ENCODE assay signal across 27 cellular contexts in genomic region chr7:151073990-151074389, GRCh38.
"Had no signal": no experiment of that assay in that cellular context is flagged by ENCODE, and none has a peak within 500 bp of the region (broad histone marks: within the 10 kb centered on the region; RNA-seq: fewer than 3 reads in every experiment).

No MANE protein-coding gene starts in this region.

- H3K27ac ChIP-seq: SJSA1 had no signal

- FAIRE-seq: astrocyte had no signal

- H3K27ac Mint-ChIP-seq: activated naive CD8-positive, alpha-beta T cell; brain; T-helper 1 cell treated with Interleukin-12 subunit alpha and Interleukin-12 subunit beta and Interleukin-4 antibody, amounts not matched to agents 30 μg/mL and 1 μg/mL, for 36 hours; WTC11 had no signal

- H3K27me3 ChIP-seq: SJSA1 had no signal

- ATAC-seq: SK-N-SH treated with all-trans-retinoic acid at 6 μM for 48 hours, WTC11 had no signal

- H3K4me3 ChIP-seq: SJSA1 had no signal

- DNase-seq: activated CD4-positive, alpha-beta T cell treated with anti-CD3 and anti-CD28 coated beads for 48 hours; activated CD4-positive, alpha-beta T cell treated with anti-CD3 and anti-CD28 coated beads, Interleukin-2, amount 50 U/mL, for 4 hours; activated CD4-positive, CD25-positive, alpha-beta regulatory T cell treated with anti-CD3 and anti-CD28 coated beads, Interleukin-2, amount 50 U/mL, for 72 hours; activated CD8-positive, alpha-beta memory T cell treated with anti-CD3 and anti-CD28 coated beads, Interleukin-2, amount 50 U/mL, for 4 hours; activated gamma-delta T cell; activated naive CD4-positive, alpha-beta T cell treated with anti-CD3 and anti-CD28 coated beads for 36 hours; activated T-cell treated with anti-CD3 and anti-CD28 coated beads, Interleukin-2, amount 50 U/mL, for 1 hour; amygdala; Karpas-422; MM.1S; NCI-H1105; NCI-H1436; NCI-H1694 treated with DMSO at 0.1 percent for 48 hours; NCI-H2029 treated with DMSO at 0.1 percent for 48 hours; NCI-H345; NCI-H510A; NCI-H526 treated with DMSO at 0.1 percent for 48 hours; NCI-H82; Right ventricle myocardium superior had no signal

- H3K36me3 Mint-ChIP-seq: activated naive CD8-positive, alpha-beta T cell had no signal

- H3K9me3 ChIP-seq: SJSA1 had no signal

- H3K27me3 Mint-ChIP-seq: activated naive CD8-positive, alpha-beta T cell; brain; central memory CD8-positive, alpha-beta T cell had no signal

- H3K9me3 Mint-ChIP-seq: activated naive CD4-positive, alpha-beta T cell treated with anti-CD3 and anti-CD28 coated beads for 36 hours; brain; central memory CD8-positive, alpha-beta T cell; T-helper 1 cell treated with Interleukin-12 subunit alpha and Interleukin-12 subunit beta and Interleukin-4 antibody, amounts not matched to agents 30 μg/mL and 1 μg/mL, for 36 hours; WTC11 had no signal

- H3K4me3 Mint-ChIP-seq: activated naive CD4-positive, alpha-beta T cell treated with anti-CD3 and anti-CD28 coated beads for 36 hours; activated naive CD8-positive, alpha-beta T cell; brain; central memory CD8-positive, alpha-beta T cell; T-helper 1 cell treated with Interleukin-12 subunit alpha and Interleukin-12 subunit beta and Interleukin-4 antibody, amounts not matched to agents 30 μg/mL and 1 μg/mL, for 36 hours; WTC11 had no signal
